Comparison of ENCODE assay signal across 8 cellular contexts in the genomic region with DNA sequence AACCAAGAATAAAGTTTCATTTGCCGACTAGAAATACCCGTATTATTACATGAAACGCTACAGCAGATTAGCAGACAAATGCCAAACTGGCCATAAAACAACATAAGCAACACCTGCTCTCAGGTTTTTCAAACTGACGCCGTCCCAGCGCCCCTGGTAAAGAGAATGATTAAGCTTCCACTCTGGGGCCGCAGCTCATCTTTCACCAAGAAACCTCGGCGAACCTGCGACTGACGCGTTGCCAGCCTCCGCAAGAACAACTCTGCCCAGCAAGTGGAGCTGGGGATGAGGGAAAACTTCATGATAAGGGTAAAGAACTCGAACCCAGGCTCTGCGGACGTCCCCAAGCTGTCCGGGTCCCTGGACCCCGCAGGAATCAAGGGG. TPM values are rescaled to one million over a fixed set of nuclear protein-coding genes. Genes with fewer than 3 reads are reported as not detected.
DNase-seq lines count a peak whose midpoint lies in the region; ATAC-seq and TF ChIP-seq lines count a peak whose summit lies in the region.

No MANE protein-coding gene starts in this region.

- H2AFZ ChIP-seq in Loucy (ENCODE audit: low read length) = peak overlapping the region; percentile 95

- H3K4me2 ChIP-seq in Loucy (ENCODE audit: low read depth, low read length, poor library complexity, severe bottlenecking) = peak overlapping the region; percentile 100

- H3K36me3 ChIP-seq in Loucy (ENCODE audit: insufficient read depth, low read length) = no peaks in the 10 kb centered on the region
- no peaks in the 10 kb centered on the region for H3K36me3 ChIP-seq in adrenal gland (replicated peaks in 1 of 2)
- peaks cover 10% of the 10 kb centered on the region; the same call in 1 of the 2 replicates for H3K36me3 ChIP-seq in iPS-20b (ENCODE audit: insufficient read depth, low read depth, low read length)

- DNase-seq in GM04504 (ENCODE audit: low read depth) = peak; percentile 10
- DNase-seq in adrenal gland = no peak
- DNase-seq in stimulated activated naive CD8-positive, alpha-beta T cell treated with anti-CD3 and anti-CD28 coated beads, Interleukin-15, amount 100 ng/mL, for 72 hours = no peak
- no peak for DNase-seq in retina
- no peak for DNase-seq in NCI-H1694 (lab: John Stamatoyannopoulos, UW)

- H3K9ac ChIP-seq in Loucy (ENCODE audit: low read depth, low read length, poor library complexity, severe bottlenecking) (peak overlapping the region; percentile 96), iPS-20b (ENCODE audit: low read depth, low read length) (peak overlapping the region; percentile 93)

- TF ChIP-seq POLR2A in adrenal gland (IDR thresholded peaks at IDR 0.05) = no peak

- no peaks in the 10 kb centered on the region for H3F3A ChIP-seq in Loucy (ENCODE audit: low read depth)

- no peaks in the 10 kb centered on the region for H3K9me3 Mint-ChIP-seq in stimulated activated naive CD8-positive, alpha-beta T cell treated with anti-CD3 and anti-CD28 coated beads, Interleukin-15, amount 100 ng/mL, for 72 hours

- H3K4me3 Mint-ChIP-seq in stimulated activated naive CD8-positive, alpha-beta T cell treated with anti-CD3 and anti-CD28 coated beads, Interleukin-15, amount 100 ng/mL, for 72 hours = peak overlapping the region; percentile 88 to 95

- no peaks in the 10 kb centered on the region for H3K9me2 ChIP-seq in Loucy (replicated peaks; ENCODE audit: low read depth, low read length)

- TF ChIP-seq CTCF in Loucy (conservative IDR thresholded peaks at IDR 0.05; ENCODE audit: low read length) (no peak), adrenal gland (IDR thresholded peaks at IDR 0.05) (no peak)

- H3K4me1 ChIP-seq in Loucy (ENCODE audit: insufficient read depth, low read length, poor library complexity, severe bottlenecking) (peaks cover 24% of the 10 kb centered on the region), adrenal gland (replicated peaks in 1 of 2) (peaks cover 13 to 28% of the 10 kb centered on the region in 2 donors), iPS-20b (ENCODE audit: insufficient read depth, low read length) (peaks cover 7% of the 10 kb centered on the region; the same call in 1 of the 2 replicates)

- peaks cover 25% of the 10 kb centered on the region for H4K20me1 ChIP-seq in Loucy (ENCODE audit: insufficient read depth, low read length, poor library complexity, severe bottlenecking)

- intact Hi-C loops in adrenal gland (cut with DNase I) = no loop called here

- peak overlapping the region; percentile 92 to 98 for H3K27ac Mint-ChIP-seq in stimulated activated naive CD8-positive, alpha-beta T cell treated with anti-CD3 and anti-CD28 coated beads, Interleukin-15, amount 100 ng/mL, for 72 hours

- 0 to 1% (median 0%) methylated on average over 14 to 18 of the region's 18 CpGs for WGBS in adrenal gland, 4 donors

- H3K27me3 ChIP-seq in Loucy (ENCODE audit: insufficient read depth, low read length, poor library complexity, severe bottlenecking) (no peaks in the 10 kb centered on the region), adrenal gland (no peaks in the 10 kb centered on the region), iPS-20b (ENCODE audit: insufficient read depth, low read length) (no peaks in the 10 kb centered on the region)

- peaks cover 50% of the 10 kb centered on the region for H3K79me2 ChIP-seq in Loucy (ENCODE audit: insufficient read depth, low read length)

- H3K27me3 Mint-ChIP-seq in stimulated activated naive CD8-positive, alpha-beta T cell treated with anti-CD3 and anti-CD28 coated beads, Interleukin-15, amount 100 ng/mL, for 72 hours = peaks cover 1% of the 10 kb centered on the region

- H3K4me3 ChIP-seq in Loucy (ENCODE audit: low read length, poor library complexity, severe bottlenecking) = peak overlapping the region; percentile 100
- H3K4me3 ChIP-seq in adrenal gland = peak overlapping the region; percentile 34 to 96 (median 76)
- H3K4me3 ChIP-seq in iPS-20b (ENCODE audit: low read length) = peak overlapping the region; percentile 82

- ATAC-seq in GM21619 (IDR thresholded peaks at IDR 0.05; ENCODE audit: unreplicated experiment) = peak; percentile 32
- ATAC-seq in stimulated activated naive CD8-positive, alpha-beta T cell treated with anti-CD3 and anti-CD28 coated beads, Interleukin-15, amount 100 ng/mL, for 72 hours = peak; percentile 54

- no peaks in the 10 kb centered on the region for H3K9me3 ChIP-seq in Loucy (ENCODE audit: insufficient read depth, low read depth, low read length)
- H3K9me3 ChIP-seq in adrenal gland (replicated peaks in 1 of 3) = no peaks in the 10 kb centered on the region
- H3K9me3 ChIP-seq in iPS-20b (ENCODE audit: insufficient read depth, low read depth, low read length) = no peaks in the 10 kb centered on the region

- peaks cover 19% of the 10 kb centered on the region for H3K4me1 Mint-ChIP-seq in stimulated activated naive CD8-positive, alpha-beta T cell treated with anti-CD3 and anti-CD28 coated beads, Interleukin-15, amount 100 ng/mL, for 72 hours

- peak overlapping the region; percentile 82 to 98 (median 94) for H3K27ac ChIP-seq in adrenal gland
- H3K27ac ChIP-seq in iPS-20b (ENCODE audit: low read length) = no peak overlapping the region

RNA-seq across cellular contexts. Expression of a gene that starts 0.5 kb away (rescaled TPM):
- 100 to 1,000 TPM in 4 of 8 donors, 10 to 100 TPM in 4; 63.7 to 189 (median 113) TPM for total RNA-seq in adrenal gland
- 100 to 1,000 TPM in 1 of 3 donors, 10 to 100 TPM in 2; 24.9 to 298 (median 28.8) TPM for polyA plus RNA-seq in adrenal gland
